ENCODE assay signal across 15 cellular contexts in genomic region chr5:110817437-110817836, GRCh38.
DNase-seq lines count a peak whose midpoint lies in the region; ATAC-seq and TF ChIP-seq lines count a peak whose summit lies in the region.
"Had no signal": no experiment of that assay in that cellular context is flagged by ENCODE, and none has a peak within 500 bp of the region (broad histone marks: within the 10 kb centered on the region; RNA-seq: fewer than 3 reads in every experiment).

No MANE protein-coding gene starts in this region.

- 96% methylated on average over 6 of the region's 6 CpGs for WGBS in mesenchymal stem cell
- WGBS in thyroid gland, 2 donors: 83 to 92% methylated on average over 6 of the region's 6 CpGs

- no peak overlapping the region for H2AK5ac ChIP-seq in mesenchymal stem cell (ENCODE audit: low read length, severe bottlenecking)

- TF ChIP-seq POLR2A in thyroid gland (IDR thresholded peaks at IDR 0.05): no peak

- H3K36me3 ChIP-seq in mesenchymal stem cell (ENCODE audit: control insufficient read depth in 1 of 2, insufficient read depth in 2 of 2, low read depth in 1 of 2, low read length in 2 of 2) (no peaks in the 10 kb centered on the region), thyroid gland (no peaks in the 10 kb centered on the region)
- H3K36me3 ChIP-seq: right atrium auricular region had no signal

- H3K4me1 ChIP-seq in mesenchymal stem cell (ENCODE audit: control insufficient read depth, insufficient read depth, low read depth, low read length) (no peaks in the 10 kb centered on the region), thyroid gland (no peaks in the 10 kb centered on the region)
- H3K4me1 ChIP-seq: right atrium auricular region had no signal

- H4K8ac ChIP-seq in mesenchymal stem cell (ENCODE audit: low read length): no peak overlapping the region

- H3K27me3 Mint-ChIP-seq in glutamatergic neuron (ENCODE audit: unreplicated experiment): no peaks in the 10 kb centered on the region
- H3K27me3 Mint-ChIP-seq: activated CD4-positive, alpha-beta memory T cell treated with anti-CD3 and anti-CD28 coated beads, Interleukin-2, amount 10 ng/mL, durations not matched to agents 7 days and 5 days; activated naive CD8-positive, alpha-beta T cell treated with anti-CD3 and anti-CD28 coated beads, Interleukin-2, amount 10 ng/mL, durations not matched to agents 7 days and 5 days had no signal

- H2BK15ac ChIP-seq in mesenchymal stem cell (ENCODE audit: low read depth, poor library complexity, severe bottlenecking): no peak overlapping the region

- H3K9ac ChIP-seq in mesenchymal stem cell (ENCODE audit: low read length): peak overlapping the region; percentile 33

- no peak overlapping the region for H3K14ac ChIP-seq in mesenchymal stem cell (ENCODE audit: low read length in 2 of 2)

- no peak overlapping the region for H3K4ac ChIP-seq in mesenchymal stem cell (ENCODE audit: low read depth in 1 of 2, low read length in 2 of 2)

- no peak overlapping the region for H3K4me2 ChIP-seq in mesenchymal stem cell (ENCODE audit: low read length, poor library complexity, severe bottlenecking)

- H3K79me1 ChIP-seq in mesenchymal stem cell (replicated peaks; ENCODE audit: low read length, poor library complexity, severe bottlenecking): no peaks in the 10 kb centered on the region

- no peaks in the 10 kb centered on the region for H3K36me3 Mint-ChIP-seq in glutamatergic neuron (ENCODE audit: unreplicated experiment)
- H3K36me3 Mint-ChIP-seq: activated naive CD8-positive, alpha-beta T cell treated with anti-CD3 and anti-CD28 coated beads, Interleukin-2, amount 10 ng/mL, durations not matched to agents 7 days and 5 days had no signal

- peak overlapping the region in 1 of 2 experiments; percentile 5 for H3K18ac ChIP-seq in mesenchymal stem cell (ENCODE audit: low read depth in 1 of 2, low read length in 2 of 2)

- H4K91ac ChIP-seq in mesenchymal stem cell (ENCODE audit: low read length): no peak overlapping the region

- H3K27me3 ChIP-seq in mesenchymal stem cell (ENCODE audit: control insufficient read depth in 1 of 2, insufficient read depth in 1 of 2, low read length in 2 of 2) (no peaks in the 10 kb centered on the region), thyroid gland (no peaks in the 10 kb centered on the region)
- H3K27me3 ChIP-seq: right atrium auricular region had no signal

- no peak overlapping the region for H2AFZ ChIP-seq in mesenchymal stem cell (ENCODE audit: low read depth, low read length)

- no peak overlapping the region for H2BK120ac ChIP-seq in mesenchymal stem cell (ENCODE audit: low read depth, low read length)

- no peak for TF ChIP-seq CTCF in epithelial cell of esophagus (IDR thresholded peaks at IDR 0.05; ENCODE audit: insufficient read depth, low read depth, low read length, missing control alignments)
- no peak for TF ChIP-seq CTCF in glutamatergic neuron (IDR thresholded peaks at IDR 0.05; ENCODE audit: partially characterized antibody, unreplicated experiment)
- TF ChIP-seq CTCF in thyroid gland (IDR thresholded peaks at IDR 0.05): no peak

- H3K4me3 ChIP-seq in epithelial cell of esophagus (ENCODE audit: low read length) (peak overlapping the region; percentile 16), mesenchymal stem cell (ENCODE audit: insufficient read depth in 1 of 2, low read depth in 1 of 2, low read length in 2 of 2) (peak overlapping the region in 1 of 2 experiments; percentile 58), thyroid gland (replicated peaks in 1 of 3) (no peak overlapping the region)
- H3K4me3 ChIP-seq: right atrium auricular region had no signal

- H3K23ac ChIP-seq in mesenchymal stem cell (ENCODE audit: low read length in 2 of 2): no peak overlapping the region

- DNase-seq in Daoy (ENCODE audit: low read depth): peak; percentile 56
- DNase-seq in OCI-M1 (lab: John Stamatoyannopoulos, UW): peak; percentile 89
- peak; percentile 86 for DNase-seq in epithelial cell of esophagus (ENCODE audit: low read depth)
- DNase-seq in mesenchymal stem cell: peak; percentile 13
- no peak for DNase-seq in glutamatergic neuron
- no peak for DNase-seq in thyroid gland
- no peak for DNase-seq in NCI-H2107 treated with DMSO at 0.1 percent for 48 hours (lab: John Stamatoyannopoulos, UW; ENCODE audit: unreplicated experiment)
- DNase-seq: activated CD4-positive, alpha-beta memory T cell treated with anti-CD3 and anti-CD28 coated beads, Interleukin-2, amount 10 ng/mL, durations not matched to agents 7 days and 5 days; activated naive CD8-positive, alpha-beta T cell treated with anti-CD3 and anti-CD28 coated beads, Interleukin-2, amount 10 ng/mL, durations not matched to agents 7 days and 5 days; H7; NCI-H2171; NCI-H774; SW 1271 had no signal

- peaks cover 12% of the 10 kb centered on the region for H3K9me3 ChIP-seq in mesenchymal stem cell (ENCODE audit: control insufficient read depth, low read length)
- H3K9me3 ChIP-seq in thyroid gland: no peaks in the 10 kb centered on the region

- no peak for ATAC-seq in GM18873 (IDR thresholded peaks at IDR 0.05; ENCODE audit: low FRiP score, unreplicated experiment)

- H2BK12ac ChIP-seq in mesenchymal stem cell (ENCODE audit: low read length in 2 of 2): no peak overlapping the region

- H3K9me3 Mint-ChIP-seq in glutamatergic neuron (ENCODE audit: unreplicated experiment): no peaks in the 10 kb centered on the region
- H3K9me3 Mint-ChIP-seq: activated CD4-positive, alpha-beta memory T cell treated with anti-CD3 and anti-CD28 coated beads, Interleukin-2, amount 10 ng/mL, durations not matched to agents 7 days and 5 days; activated naive CD8-positive, alpha-beta T cell treated with anti-CD3 and anti-CD28 coated beads, Interleukin-2, amount 10 ng/mL, durations not matched to agents 7 days and 5 days had no signal

- H3K4me3 Mint-ChIP-seq in glutamatergic neuron (ENCODE audit: unreplicated experiment): no peak overlapping the region
- H3K4me3 Mint-ChIP-seq: activated CD4-positive, alpha-beta memory T cell treated with anti-CD3 and anti-CD28 coated beads, Interleukin-2, amount 10 ng/mL, durations not matched to agents 7 days and 5 days; activated naive CD8-positive, alpha-beta T cell treated with anti-CD3 and anti-CD28 coated beads, Interleukin-2, amount 10 ng/mL, durations not matched to agents 7 days and 5 days had no signal

- H3K27ac Mint-ChIP-seq in glutamatergic neuron (ENCODE audit: unreplicated experiment): no peak overlapping the region
- H3K27ac Mint-ChIP-seq: activated CD4-positive, alpha-beta memory T cell treated with anti-CD3 and anti-CD28 coated beads, Interleukin-2, amount 10 ng/mL, durations not matched to agents 7 days and 5 days; activated naive CD8-positive, alpha-beta T cell treated with anti-CD3 and anti-CD28 coated beads, Interleukin-2, amount 10 ng/mL, durations not matched to agents 7 days and 5 days had no signal

- intact Hi-C loops in thyroid gland (cut with DNase I): no loop called here

- H3K27ac ChIP-seq in mesenchymal stem cell (ENCODE audit: low read length, poor library complexity, severe bottlenecking) (no peak overlapping the region), thyroid gland (no peak overlapping the region)
- H3K27ac ChIP-seq: right atrium auricular region had no signal

- H3K4me1 Mint-ChIP-seq in glutamatergic neuron (ENCODE audit: low read depth, unreplicated experiment): no peaks in the 10 kb centered on the region
- H3K4me1 Mint-ChIP-seq: activated CD4-positive, alpha-beta memory T cell treated with anti-CD3 and anti-CD28 coated beads, Interleukin-2, amount 10 ng/mL, durations not matched to agents 7 days and 5 days; activated naive CD8-positive, alpha-beta T cell treated with anti-CD3 and anti-CD28 coated beads, Interleukin-2, amount 10 ng/mL, durations not matched to agents 7 days and 5 days had no signal

- no peak overlapping the region for H2BK5ac ChIP-seq in mesenchymal stem cell (ENCODE audit: low read depth, low read length, poor library complexity, severe bottlenecking)

Comparison
In these comparisons a context has a peak if more than half of its experiments do, and no peak if none do; other contexts are left out.
1. DNase-seq: peak in Daoy (single experiment), OCI-M1 (single experiment), epithelial cell of esophagus (single experiment) and mesenchymal stem cell (single experiment); none in glutamatergic neuron (single experiment), thyroid gland (0 of 2) and NCI-H2107 treated with DMSO at 0.1 percent for 48 hours (single experiment).